Comparison of ENCODE assay signal across 8 cellular contexts in genomic region chr18:50268022-50268747, GRCh38. TPM values are rescaled to one million over a fixed set of nuclear protein-coding genes. Genes with fewer than 3 reads are reported as not detected.
DNase-seq lines count a peak whose midpoint lies in the region; ATAC-seq and TF ChIP-seq lines count a peak whose summit lies in the region.

No MANE protein-coding gene starts in this region.

- no TSS peak for BruUV-seq in PC-3 (replicated peaks; lab: Mats Ljungman, UMichigan)

- POLR2A ChIA-PET in PC-3 (lab: Charles Lee; ENCODE audit: unreplicated experiment) = no interaction called here

- no peaks in the 10 kb centered on the region for H3F3A ChIP-seq in PC-3 (ENCODE audit: low read length, unreplicated experiment)

- H3K36me3 ChIP-seq in PC-3 (ENCODE audit: low read depth, low read length) = no peaks in the 10 kb centered on the region; the same call in 1 of the 2 replicates
- peaks cover 36% of the 10 kb centered on the region for H3K36me3 ChIP-seq in right atrium auricular region

- no peak overlapping the region for H3K4me2 ChIP-seq in PC-3 (ENCODE audit: low read length)

- no peaks in the 10 kb centered on the region for H3K9me2 ChIP-seq in PC-3 (replicated peaks; ENCODE audit: low read length)

- H2AFZ ChIP-seq in PC-3 (ENCODE audit: low read length) = no peak overlapping the region

- H3K27me3 ChIP-seq in PC-3 (ENCODE audit: low read length) = no peaks in the 10 kb centered on the region
- H3K27me3 ChIP-seq in right atrium auricular region = no peaks in the 10 kb centered on the region

- H3K4me3 ChIP-seq in PC-3 (ENCODE audit: low read length) (no peak overlapping the region), right atrium auricular region (peak overlapping the region; percentile 46 to 57), retinal pigment epithelial cell (ENCODE audit: low read length) (peak overlapping the region; percentile 62)

- no peaks in the 10 kb centered on the region for H4K20me1 ChIP-seq in PC-3 (ENCODE audit: low read length)

- no peaks in the 10 kb centered on the region for H3K79me2 ChIP-seq in PC-3 (ENCODE audit: low read length)

- CTCF ChIA-PET in PC-3 (lab: Charles Lee) = no interaction called here

- H3K4me1 ChIP-seq in PC-3 (ENCODE audit: insufficient read depth, low read length) (no peaks in the 10 kb centered on the region), right atrium auricular region (peaks cover 0 to 29% of the 10 kb centered on the region in 2 donors)

- intact Hi-C loops in PC-3 (cut with micrococcal nuclease) = no loop called here

- no peak overlapping the region for H3K9ac ChIP-seq in PC-3 (ENCODE audit: low read length)

- H3K27ac ChIP-seq in PC-3 (ENCODE audit: low read length) (no peak overlapping the region), right atrium auricular region (peak overlapping the region; percentile 74 to 81)

- ATAC-seq in GM18502 (IDR thresholded peaks at IDR 0.05; ENCODE audit: poor library complexity, unreplicated experiment) (peak; percentile 53), HG02610 (IDR thresholded peaks at IDR 0.05; ENCODE audit: unreplicated experiment) (peak; percentile 73), PC-3 (no peak)

- DNase-seq in PC-3 (no peak), right atrium auricular region (ENCODE audit: low spot score) (peak; percentile 83), retinal pigment epithelial cell (ENCODE audit: low read depth) (peak; percentile 35), cerebellar cortex (ENCODE audit: low spot score) (no peak), NCI-H1436 (lab: John Stamatoyannopoulos, UW) (no peak)
- DNase-seq in activated naive CD8-positive, alpha-beta T cell treated with anti-CD3 and anti-CD28 coated beads, Interleukin-2, amount 50 U/mL, for 16 hours (ENCODE audit: low read depth, low spot score) = peak; percentile 53

- H3K9me3 ChIP-seq in PC-3 (ENCODE audit: low read length) = no peaks in the 10 kb centered on the region
- H3K9me3 ChIP-seq in right atrium auricular region = no peaks in the 10 kb centered on the region

- TF ChIP-seq CTCF in PC-3 (conservative IDR thresholded peaks at IDR 0.05; ENCODE audit: low read depth, low read length) (0 out of 2 replicates have a peak, but pooled peaks have one; percentile 29), right atrium auricular region (IDR thresholded peaks at IDR 0.05) (peak; percentile 76 to 80), retinal pigment epithelial cell (conservative IDR thresholded peaks at IDR 0.05; ENCODE audit: low read depth, low read length) (peak; percentile 86)

RNA-seq across cellular contexts. Expression of gene CFAP53, which starts 1.9 kb away (rescaled TPM):
- total RNA-seq in PC-3 (2014; rRNA removed) = not detected in 2 replicates
- total RNA-seq in right atrium auricular region = under 1 TPM in 1 of 2 donors, not detected in 1; 0.30 TPM

RNA-seq across cellular contexts. Expression of gene MBD1, which starts 13.1 kb away (rescaled TPM):
- total RNA-seq in PC-3 (2014; rRNA removed) (30.2 and 42.6 TPM in 2 replicates), right atrium auricular region (10 to 100 TPM; 47.9 to 77.1 TPM)

RNA-seq across cellular contexts. Expression of gene CXXC1, which starts 19.3 kb away (rescaled TPM):
- 25.4 and 38.2 TPM in 2 replicates for total RNA-seq in PC-3 (2014; rRNA removed)
- 10 to 100 TPM; 17.1 to 38.3 TPM for total RNA-seq in right atrium auricular region

Comparison
In these comparisons a context has a peak if more than half of its experiments do, and no peak if none do; other contexts are left out.
1. DNase-seq: peak in activated naive CD8-positive, alpha-beta T cell treated with anti-CD3 and anti-CD28 coated beads, Interleukin-2, amount 50 U/mL, for 16 hours (single experiment), right atrium auricular region (single experiment) and retinal pigment epithelial cell (single experiment); none in PC-3 (single experiment), cerebellar cortex (single experiment) and NCI-H1436 (single experiment).
2. CTCF ChIP-seq: peak in every context shown above with its lines; median percentile 86 in retinal pigment epithelial cell; 78 in right atrium auricular region; 29 in PC-3.